In the genomic region with DNA sequence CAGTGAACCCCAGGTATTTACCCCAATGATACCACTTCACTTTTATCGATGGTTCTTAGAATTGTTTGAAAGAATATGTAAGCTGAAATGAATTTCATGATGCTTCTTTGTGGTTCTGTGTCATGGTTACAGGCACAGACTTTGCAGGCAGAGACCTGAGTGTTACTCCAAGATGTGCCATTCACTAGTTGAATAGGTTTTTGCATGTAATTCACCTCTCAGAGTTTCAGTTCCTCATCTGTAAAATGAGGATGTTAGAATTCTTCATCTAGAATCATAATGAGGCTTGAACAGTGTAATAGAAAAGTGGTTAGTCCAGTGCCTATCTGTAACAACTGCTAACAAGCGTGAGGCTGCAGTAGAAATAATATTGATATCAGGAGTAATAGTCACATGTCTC, we compare ENCODE assay signal across 14 cellular contexts. TPM values are rescaled to one million over a fixed set of nuclear protein-coding genes. Genes with fewer than 3 reads are reported as not detected.
DNase-seq lines count a peak whose midpoint lies in the region; ATAC-seq and TF ChIP-seq lines count a peak whose summit lies in the region.
"Had no signal": no experiment of that assay in that cellular context is flagged by ENCODE, and none has a peak within 500 bp of the region (broad histone marks: within the 10 kb centered on the region; RNA-seq: fewer than 3 reads in every experiment).

No MANE protein-coding gene starts in this region.

- no peak overlapping the region for H3K27ac Mint-ChIP-seq in activated B cell treated with CpG ODN at 0.5 μM for 24 hours
- H3K27ac Mint-ChIP-seq in activated naive CD4-positive, alpha-beta T cell treated with anti-CD3 and anti-CD28 coated beads for 36 hours, result no peak overlapping the region
- H3K27ac Mint-ChIP-seq: CD8-positive, alpha-beta T cell; HFFc6 had no signal

- H3K4me3 Mint-ChIP-seq in activated B cell treated with CpG ODN at 0.5 μM for 24 hours, result no peak overlapping the region
- no peak overlapping the region for H3K4me3 Mint-ChIP-seq in activated naive CD4-positive, alpha-beta T cell treated with anti-CD3 and anti-CD28 coated beads for 36 hours
- H3K4me3 Mint-ChIP-seq: CD8-positive, alpha-beta T cell; HFFc6 had no signal

- no peak for TF ChIP-seq CTCF in activated B cell treated with CpG ODN at 0.5 μM for 24 hours (IDR thresholded peaks at IDR 0.05)

- H3K36me3 Mint-ChIP-seq in activated B cell treated with CpG ODN at 0.5 μM for 24 hours (ENCODE audit: low read depth), result no peaks in the 10 kb centered on the region
- H3K36me3 Mint-ChIP-seq in activated naive CD4-positive, alpha-beta T cell treated with anti-CD3 and anti-CD28 coated beads for 36 hours (ENCODE audit: low read depth), result no peaks in the 10 kb centered on the region
- H3K36me3 Mint-ChIP-seq: CD8-positive, alpha-beta T cell had no signal

- H3K4me1 Mint-ChIP-seq in activated B cell treated with CpG ODN at 0.5 μM for 24 hours, result no peaks in the 10 kb centered on the region
- no peaks in the 10 kb centered on the region for H3K4me1 Mint-ChIP-seq in activated naive CD4-positive, alpha-beta T cell treated with anti-CD3 and anti-CD28 coated beads for 36 hours (ENCODE audit: low read depth)

- no peaks in the 10 kb centered on the region for H3K27me3 Mint-ChIP-seq in activated B cell treated with CpG ODN at 0.5 μM for 24 hours
- H3K27me3 Mint-ChIP-seq in activated naive CD4-positive, alpha-beta T cell treated with anti-CD3 and anti-CD28 coated beads for 36 hours (ENCODE audit: low read depth), result no peaks in the 10 kb centered on the region

- CTCF ChIA-PET in activated B cell treated with CpG ODN at 0.5 μM for 24 hours (lab: Charles Lee), result no interaction called here
- CTCF ChIA-PET in activated naive CD4-positive, alpha-beta T cell treated with anti-CD3 and anti-CD28 coated beads for 36 hours (lab: Charles Lee), result no interaction called here

- POLR2A ChIA-PET in activated B cell treated with CpG ODN at 0.5 μM for 24 hours (lab: Charles Lee), result no interaction called here

- peaks cover 6% of the 10 kb centered on the region for H3K9me3 Mint-ChIP-seq in activated B cell treated with CpG ODN at 0.5 μM for 24 hours
- H3K9me3 Mint-ChIP-seq in activated naive CD4-positive, alpha-beta T cell treated with anti-CD3 and anti-CD28 coated beads for 36 hours, result peaks cover 6% of the 10 kb centered on the region

- intact Hi-C loops in activated B cell treated with CpG ODN at 0.5 μM for 24 hours (cut with micrococcal nuclease), result no loop called here
- intact Hi-C loops in activated naive CD4-positive, alpha-beta T cell treated with anti-CD3 and anti-CD28 coated beads for 36 hours (cut with micrococcal nuclease), result no loop called here

- peak; percentile 85 for ATAC-seq in GM18907 (IDR thresholded peaks at IDR 0.05; ENCODE audit: unreplicated experiment)
- ATAC-seq in GM21619 (IDR thresholded peaks at IDR 0.05; ENCODE audit: unreplicated experiment), result peak; percentile 95
- ATAC-seq in HG03139 (IDR thresholded peaks at IDR 0.05; ENCODE audit: unreplicated experiment), result peak; percentile 89
- ATAC-seq in activated B cell treated with CpG ODN at 0.5 μM for 24 hours (ENCODE audit: low read depth), result peak; percentile 25
- ATAC-seq: CD8-positive, alpha-beta T cell; left lung had no signal

- DNase-seq in activated B cell treated with CpG ODN at 0.5 μM for 24 hours (no peak), HUDEP-2 (lab: John Stamatoyannopoulos, UW; ENCODE audit: unreplicated experiment in 76 of 76) (no peak), NCI-H2107 treated with DMSO at 0.1 percent for 48 hours (lab: John Stamatoyannopoulos, UW; ENCODE audit: unreplicated experiment) (no peak)
- DNase-seq in activated naive CD4-positive, alpha-beta T cell treated with anti-CD3 and anti-CD28 coated beads for 36 hours, result no peak
- DNase-seq: adrenal gland; CD8-positive, alpha-beta T cell; effector CD8-positive, alpha-beta T cell; HFFc6; left lung; NCI-H2227 treated with DMSO at 0.1 percent for 48 hours had no signal

RNA-seq across cellular contexts. Expression of a gene that starts 54.6 kb away (rescaled TPM):
- total RNA-seq in activated B cell treated with CpG ODN at 0.5 μM for 24 hours, result not detected in 2 replicates
- not detected for total RNA-seq in activated naive CD4-positive, alpha-beta T cell treated with anti-CD3 and anti-CD28 coated beads for 36 hours
- total RNA-seq: CD8-positive, alpha-beta T cell; HFFc6; left lung; RPMI7951 had no signal

Comparison
In these comparisons a context has a peak if more than half of its experiments do, and no peak if none do; other contexts are left out.
1. ATAC-seq: peak in every context shown above with its lines; median percentile 95 in GM21619; 89 in HG03139; 85 in GM18907; 25 in activated B cell treated with CpG ODN at 0.5 μM for 24 hours.